In the genomic region with DNA sequence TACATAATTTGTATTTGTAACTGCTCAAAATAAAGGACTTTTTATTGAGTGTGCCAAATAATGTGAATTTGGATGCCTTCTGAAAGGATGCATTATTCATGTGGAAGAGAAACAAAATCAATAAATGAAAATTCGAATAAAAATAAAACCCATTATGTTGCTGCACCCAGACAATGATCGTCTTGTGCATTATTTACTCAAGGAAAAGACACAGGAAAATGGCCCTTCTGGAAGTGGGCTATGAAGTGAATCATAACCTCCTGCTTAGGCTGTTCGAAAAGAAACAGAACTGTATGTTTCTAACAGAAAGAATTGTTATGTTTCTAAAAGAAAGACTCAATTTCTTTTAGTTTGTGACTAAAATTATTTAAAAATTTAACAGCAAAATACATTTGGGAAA, we compare ENCODE assay signal across 11 cellular contexts.
DNase-seq lines count a peak whose midpoint lies in the region.
"Had no signal": no experiment of that assay in that cellular context is flagged by ENCODE, and none has a peak within 500 bp of the region (broad histone marks: within the 10 kb centered on the region; RNA-seq: fewer than 3 reads in every experiment).

No MANE protein-coding gene starts in this region.

- DNase-seq in NCI-H1092 treated with DMSO at 0.1 percent for 48 hours (lab: John Stamatoyannopoulos, UW) (peak; percentile 22), NCI-H1092 (lab: John Stamatoyannopoulos, UW) (no peak), NCI-H446 treated with DMSO at 0.1 percent for 48 hours (lab: John Stamatoyannopoulos, UW) (peak; percentile 97), dermis blood vessel endothelial cell (peak; percentile 52), posterior vena cava (ENCODE audit: low spot score) (no peak)
- no peak for DNase-seq in stimulated activated CD4-positive, alpha-beta T cell treated with anti-CD3 and anti-CD28 coated beads, Interleukin-4, amount 100 ng/mL, for 24 hours
- DNase-seq in activated CD4-positive, alpha-beta T cell treated with anti-CD3 and anti-CD28 coated beads for 48 hours: no peak
- DNase-seq: Calu3; CD4-positive, alpha-beta memory T cell; DMS79 treated with DMSO at 0.1 percent for 48 hours; H9 had no signal

- intact Hi-C loops in posterior vena cava (cut with DNase I): no loop called here

Comparison
In these comparisons a context has a peak if more than half of its experiments do, and no peak if none do; other contexts are left out.
1. DNase-seq: peak in NCI-H1092 treated with DMSO at 0.1 percent for 48 hours (single experiment), NCI-H446 treated with DMSO at 0.1 percent for 48 hours (single experiment) and dermis blood vessel endothelial cell (single experiment); none in NCI-H1092 (single experiment), posterior vena cava (single experiment), stimulated activated CD4-positive, alpha-beta T cell treated with anti-CD3 and anti-CD28 coated beads, Interleukin-4, amount 100 ng/mL, for 24 hours (single experiment) and activated CD4-positive, alpha-beta T cell treated with anti-CD3 and anti-CD28 coated beads for 48 hours (single experiment).